Comparison of ENCODE assay signal across 8 cellular contexts in genomic region chr1:243946946-243947345, GRCh38.
A peak's percentile ranks its signal among the peaks of the same experiment; 100 is the strongest.
DNase-seq lines count a peak whose midpoint lies in the region; ATAC-seq, FAIRE-seq and TF ChIP-seq lines count a peak whose summit lies in the region.

No MANE protein-coding gene starts in this region.

- peak; percentile 78 for TF ChIP-seq CTCF in HFFc6 (IDR thresholded peaks at IDR 0.05)

- H3K4me3 Mint-ChIP-seq in HFFc6: no peak overlapping the region
- H3K4me3 Mint-ChIP-seq in activated CD4-positive, alpha-beta T cell treated with anti-CD3 and anti-CD28 coated beads, Interleukin-2, amount 10 ng/mL, durations not matched to agents 24 days and 14 days: no peak overlapping the region

- H3K27me3 Mint-ChIP-seq in HFFc6 (ENCODE audit: insufficient read depth): no peaks in the 10 kb centered on the region
- H3K27me3 Mint-ChIP-seq in activated CD4-positive, alpha-beta T cell treated with anti-CD3 and anti-CD28 coated beads, Interleukin-2, amount 10 ng/mL, durations not matched to agents 24 days and 14 days: no peaks in the 10 kb centered on the region

- intact Hi-C loops in activated CD4-positive, alpha-beta T cell treated with anti-CD3 and anti-CD28 coated beads, Interleukin-2, amount 10 ng/mL, durations not matched to agents 24 days and 14 days (cut with micrococcal nuclease): loop anchor here (1.0 kb wide), 1 partner anchor 603 kb away; no protein-coding TSS in a partner anchor

- no peak overlapping the region for H3K27ac Mint-ChIP-seq in HFFc6
- H3K27ac Mint-ChIP-seq in activated CD4-positive, alpha-beta T cell treated with anti-CD3 and anti-CD28 coated beads, Interleukin-2, amount 10 ng/mL, durations not matched to agents 24 days and 14 days: no peak overlapping the region

- H3K36me3 Mint-ChIP-seq in HFFc6 (ENCODE audit: low read depth): no peaks in the 10 kb centered on the region
- no peaks in the 10 kb centered on the region for H3K36me3 Mint-ChIP-seq in activated CD4-positive, alpha-beta T cell treated with anti-CD3 and anti-CD28 coated beads, Interleukin-2, amount 10 ng/mL, durations not matched to agents 24 days and 14 days (ENCODE audit: low read depth)

- in situ Hi-C loops in KBM-7 (cut with MboI; ENCODE audit: low pct_unique_long_range_greater_than_20kb, low sequenced_read_pairs): no loop called here

- DNase-seq in D341Med (ENCODE audit: low spot score) (peak; percentile 84), HFFc6 (no peak), fibroblast of the conjunctiva (ENCODE audit: low read depth) (peak; percentile 10), KBM-7 (no peak), GM12891 (ENCODE audit: insufficient read length, low spot score) (no peak)
- peak; percentile 65 for DNase-seq in activated CD4-positive, alpha-beta T cell treated with anti-CD3 and anti-CD28 coated beads, Interleukin-2, amount 10 ng/mL, durations not matched to agents 24 days and 14 days
- DNase-seq in stimulated activated CD8-positive, alpha-beta memory T cell treated with anti-CD3 and anti-CD28 coated beads, Interleukin-4, amount 100 ng/mL, for 24 hours (ENCODE audit: low read depth): peak; percentile 10

- no peak for ATAC-seq in HG03135 (IDR thresholded peaks at IDR 0.05; ENCODE audit: unreplicated experiment)

- FAIRE-seq in GM12891 (lab: Jason Lieb, UNC): no peak

- H3K9me3 Mint-ChIP-seq in HFFc6: no peaks in the 10 kb centered on the region
- H3K9me3 Mint-ChIP-seq in activated CD4-positive, alpha-beta T cell treated with anti-CD3 and anti-CD28 coated beads, Interleukin-2, amount 10 ng/mL, durations not matched to agents 24 days and 14 days: no peaks in the 10 kb centered on the region

- TF ChIP-seq POLR2A in GM12891 (IDR thresholded peaks at IDR 0.05; ENCODE audit: low read depth, low read length): no peak

- peaks cover 29% of the 10 kb centered on the region for H3K4me1 Mint-ChIP-seq in HFFc6 (ENCODE audit: low read depth)
- no peaks in the 10 kb centered on the region for H3K4me1 Mint-ChIP-seq in activated CD4-positive, alpha-beta T cell treated with anti-CD3 and anti-CD28 coated beads, Interleukin-2, amount 10 ng/mL, durations not matched to agents 24 days and 14 days

TF ChIP-seq in GM12891, 5 proteins besides CTCF, POLR2A, EP300 and RAD21:
- no peak for TF ChIP-seq POU2F2 (IDR thresholded peaks at IDR 0.05; ENCODE audit: low read depth, low read length)
- TF ChIP-seq POLR2AphosphoS5 (IDR thresholded peaks at IDR 0.05; ENCODE audit: low read depth, low read length): no peak
- TF ChIP-seq PAX5 (IDR thresholded peaks at IDR 0.05; ENCODE audit: insufficient read depth, low read length, severe bottlenecking): no peak
- no peak for TF ChIP-seq TAF1 (IDR thresholded peaks at IDR 0.05; ENCODE audit: low read depth, low read length)
- no peak for TF ChIP-seq SPI1 (IDR thresholded peaks at IDR 0.05; ENCODE audit: low read depth, low read length)

Comparison
In these comparisons a context has a peak if more than half of its experiments do, and no peak if none do; other contexts are left out.
1. DNase-seq: peak in D341Med (single experiment), activated CD4-positive, alpha-beta T cell treated with anti-CD3 and anti-CD28 coated beads, Interleukin-2, amount 10 ng/mL, durations not matched to agents 24 days and 14 days (single experiment), fibroblast of the conjunctiva (single experiment) and stimulated activated CD8-positive, alpha-beta memory T cell treated with anti-CD3 and anti-CD28 coated beads, Interleukin-4, amount 100 ng/mL, for 24 hours (single experiment); none in HFFc6 (single experiment), KBM-7 (single experiment) and GM12891 (single experiment).